11 cellular contexts compared by ENCODE assay signal in the genomic region with DNA sequence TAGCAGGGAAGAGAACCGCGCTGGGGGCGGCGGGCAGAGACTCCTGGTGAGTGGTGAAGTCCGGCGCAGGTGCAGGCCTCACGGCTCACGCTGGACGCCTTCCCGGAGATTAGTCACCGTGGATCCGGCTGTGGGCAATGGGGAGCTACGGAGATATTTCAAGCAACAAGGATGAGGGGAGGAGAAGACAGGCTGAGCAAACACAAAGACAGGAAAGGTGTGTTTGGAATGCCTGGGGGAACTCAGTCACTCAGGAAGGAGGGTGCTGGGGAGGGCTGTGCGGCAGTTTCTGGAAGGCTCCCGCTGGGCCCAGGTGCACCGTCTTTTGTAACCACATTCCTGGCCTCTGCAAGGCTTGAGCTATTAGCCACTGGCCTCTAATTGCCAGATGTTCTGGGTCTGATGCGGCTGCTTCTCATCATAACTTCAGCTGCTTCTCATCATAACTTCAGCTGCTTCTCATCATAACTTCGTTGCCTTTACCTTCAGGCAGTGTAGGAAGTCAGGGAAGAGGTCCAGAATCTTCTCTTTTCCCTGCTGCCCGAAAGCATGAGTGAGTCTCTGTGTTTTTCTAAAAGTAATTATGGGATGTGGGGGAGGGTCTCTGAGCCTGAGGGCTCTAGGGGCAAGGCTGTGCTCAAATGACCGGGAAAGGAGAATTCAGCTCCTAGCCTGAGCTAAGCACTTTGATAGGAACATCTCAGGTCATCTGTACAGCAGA.
DNase-seq lines count a peak whose midpoint lies in the region; ATAC-seq and TF ChIP-seq lines count a peak whose summit lies in the region.
"Had no signal": no experiment of that assay in that cellular context is flagged by ENCODE, and none has a peak within 500 bp of the region (broad histone marks: within the 10 kb centered on the region; RNA-seq: fewer than 3 reads in every experiment).

No MANE protein-coding gene starts in this region.

- H3K9me3 Mint-ChIP-seq in endothelial cell (ENCODE audit: unreplicated experiment) = no peaks in the 10 kb centered on the region
- H3K9me3 Mint-ChIP-seq: CD8-positive, alpha-beta memory T cell had no signal

- H3K27me3 Mint-ChIP-seq in endothelial cell (ENCODE audit: unreplicated experiment) = peaks cover 3% of the 10 kb centered on the region
- H3K27me3 Mint-ChIP-seq: stimulated activated memory B cell treated with anti-CD40 and anti-IgM and Interleukin-4, amounts not matched to agents 10 μg/mL and 1 μg/mL and 100 μg/mL, for 72 hours had no signal

- no peak for ATAC-seq in stimulated activated naive CD8-positive, alpha-beta T cell treated with anti-CD3 and anti-CD28 coated beads, Interleukin-15, Interleukin-2, amounts not matched to agents 100 U/mL and 50 U/mL, for 24 hours
- ATAC-seq: stimulated activated memory B cell treated with anti-CD40 and anti-IgM and Interleukin-4, amounts not matched to agents 10 μg/mL and 1 μg/mL and 100 μg/mL, for 72 hours had no signal

- peak overlapping the region; percentile 57 for H3K27ac ChIP-seq in AG04450 (ENCODE audit: low read depth, low read length)

- H3K27me3 ChIP-seq in AG04450 (ENCODE audit: control insufficient read depth, insufficient read depth, low read length) = no peaks in the 10 kb centered on the region

- peak overlapping the region; percentile 74 for H3K27ac Mint-ChIP-seq in endothelial cell (ENCODE audit: unreplicated experiment)
- H3K27ac Mint-ChIP-seq: CD8-positive, alpha-beta memory T cell; stimulated activated memory B cell treated with anti-CD40 and anti-IgM and Interleukin-4, amounts not matched to agents 10 μg/mL and 1 μg/mL and 100 μg/mL, for 72 hours had no signal

- peaks cover 9% of the 10 kb centered on the region for H3K36me3 Mint-ChIP-seq in endothelial cell (ENCODE audit: low read depth, unreplicated experiment)
- H3K36me3 Mint-ChIP-seq: CD8-positive, alpha-beta memory T cell; stimulated activated memory B cell treated with anti-CD40 and anti-IgM and Interleukin-4, amounts not matched to agents 10 μg/mL and 1 μg/mL and 100 μg/mL, for 72 hours had no signal

- no peak overlapping the region for H3K4me3 Mint-ChIP-seq in endothelial cell (ENCODE audit: unreplicated experiment)
- H3K4me3 Mint-ChIP-seq: stimulated activated memory B cell treated with anti-CD40 and anti-IgM and Interleukin-4, amounts not matched to agents 10 μg/mL and 1 μg/mL and 100 μg/mL, for 72 hours had no signal

- TF ChIP-seq CTCF in AG04450 (IDR thresholded peaks at IDR 0.05; ENCODE audit: low read depth, low read length) (no peak), endothelial cell (IDR thresholded peaks at IDR 0.05; ENCODE audit: unreplicated experiment) (no peak)

- in situ Hi-C loops in G401 (cut with HindIII; ENCODE audit: low sequenced_read_pairs) = no loop called here

- peaks cover 13% of the 10 kb centered on the region for H3K9me3 ChIP-seq in AG04450 (ENCODE audit: control insufficient read depth, insufficient read depth, low read length)

- peaks cover 22% of the 10 kb centered on the region for H3K4me1 Mint-ChIP-seq in endothelial cell (ENCODE audit: unreplicated experiment)
- H3K4me1 Mint-ChIP-seq: CD8-positive, alpha-beta memory T cell; stimulated activated memory B cell treated with anti-CD40 and anti-IgM and Interleukin-4, amounts not matched to agents 10 μg/mL and 1 μg/mL and 100 μg/mL, for 72 hours had no signal

- CTCF ChIA-PET in AG04450 (lab: Charles Lee) = interaction anchor here (1.0 to 1.7 kb wide), 2 partner anchors 75 to 192 kb away, joined by 6 to 9 read pairs; no protein-coding TSS in a partner anchor

- POLR2A ChIA-PET in AG04450 (lab: Yijun Ruan, JAX) = no interaction called here

- DNase-seq in AG04450 (ENCODE audit: low read depth, low spot score) = peak; percentile 37
- DNase-seq in M059J (ENCODE audit: low read depth) = peak; percentile 87
- peak; percentile 34 for DNase-seq in endothelial cell (ENCODE audit: low spot score)
- peak; percentile 67 to 95 for DNase-seq in lung microvascular endothelial cell (ENCODE audit: low read depth in 2 of 2)
- DNase-seq in activated naive CD4-positive, alpha-beta T cell treated with Interleukin-2 at 50 U/mL for 16 hours = no peak
- DNase-seq in UCSD-AML1 (lab: John Stamatoyannopoulos, UW; ENCODE audit: unreplicated experiment) = no peak
- no peak for DNase-seq in G401 (ENCODE audit: low spot score)
- no peak for DNase-seq in stimulated activated naive CD8-positive, alpha-beta T cell treated with anti-CD3 and anti-CD28 coated beads, Interleukin-15, Interleukin-2, amounts not matched to agents 100 U/mL and 50 U/mL, for 24 hours
- DNase-seq: activated gamma-delta T cell treated with Interleukin-2 at 50 U/mL for 16 hours; CD8-positive, alpha-beta memory T cell had no signal

- no peak overlapping the region for H3K4me3 ChIP-seq in AG04450 (ENCODE audit: low read depth, low read length)

Comparison
In these comparisons a context has a peak if more than half of its experiments do, and no peak if none do; other contexts are left out.
1. DNase-seq: peak in AG04450 (single experiment), M059J (single experiment), endothelial cell (single experiment) and lung microvascular endothelial cell (2 of 2); none in activated naive CD4-positive, alpha-beta T cell treated with Interleukin-2 at 50 U/mL for 16 hours (single experiment), UCSD-AML1 (single experiment), G401 (single experiment) and stimulated activated naive CD8-positive, alpha-beta T cell treated with anti-CD3 and anti-CD28 coated beads, Interleukin-15, Interleukin-2, amounts not matched to agents 100 U/mL and 50 U/mL, for 24 hours (single experiment).